In the genomic region with DNA sequence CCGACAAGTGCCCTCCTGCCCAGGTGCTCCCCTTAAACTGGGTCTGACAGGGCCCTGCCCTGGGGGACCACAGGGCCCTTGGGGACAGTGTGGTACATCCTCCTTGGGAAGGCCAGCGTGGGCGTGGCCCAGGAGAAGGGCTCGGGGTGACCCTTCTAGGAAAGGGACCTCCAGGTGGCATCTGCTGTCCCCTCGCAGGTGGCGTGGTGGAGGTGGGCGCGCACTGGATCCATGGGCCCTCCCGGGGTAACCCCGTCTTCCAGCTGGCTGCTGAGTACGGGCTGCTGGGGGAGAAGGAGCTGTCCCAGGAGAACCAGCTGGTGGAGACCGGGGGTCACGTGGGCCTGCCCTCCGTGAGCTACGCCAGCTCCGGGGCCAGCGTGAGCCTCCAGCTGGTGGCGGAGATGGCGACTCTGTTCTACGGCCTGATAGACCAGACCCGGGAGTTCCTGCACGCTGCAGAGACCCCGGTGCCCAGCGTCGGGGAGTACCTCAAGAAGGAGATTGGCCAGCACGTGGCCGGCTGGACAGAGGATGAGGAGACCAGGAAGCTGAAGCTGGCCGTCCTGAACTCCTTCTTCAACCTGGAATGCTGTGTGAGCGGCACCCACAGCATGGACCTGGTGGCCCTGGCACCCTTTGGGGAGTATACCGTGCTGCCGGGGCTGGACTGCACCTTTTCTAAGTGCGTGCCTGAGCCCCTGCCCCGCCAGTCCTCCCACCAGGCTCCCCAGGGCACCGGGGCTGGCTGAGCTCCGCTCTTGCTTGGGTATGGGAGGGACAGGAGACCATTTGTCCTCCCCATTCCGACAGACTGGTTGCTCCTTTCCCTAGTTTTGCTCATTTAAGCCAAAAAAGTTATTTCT, we compare ENCODE assay signal across 6 cellular contexts. TPM values are rescaled to one million over a fixed set of nuclear protein-coding genes. Genes with fewer than 3 reads are reported as not detected.
DNase-seq lines count a peak whose midpoint lies in the region; ATAC-seq, FAIRE-seq and TF ChIP-seq lines count a peak whose summit lies in the region.

No MANE protein-coding gene starts in this region.

- H3K4me3 ChIP-seq in K562, result peak overlapping the region; percentile 58

- no peak for TF ChIP-seq RAD21 in K562 (CRISPR knock-in tag; conservative IDR thresholded peaks at IDR 0.05 in 1 of 2, IDR thresholded peaks at IDR 0.05 in 1 of 2)

- no peak for FAIRE-seq in K562 (lab: Jason Lieb, UNC)

- no peaks in the 10 kb centered on the region for H3K9me3 ChIP-seq in K562 (replicated peaks; ENCODE audit: control insufficient read depth, insufficient read depth, low read depth, low read length)

- DNase-seq in K562 (ENCODE audit: extremely low read depth in 1 of 4, low spot score in 3 of 4) (no peak), natural killer cell (no peak), RKO (ENCODE audit: low spot score) (no peak)

- H3K36me3 Mint-ChIP-seq in natural killer cell, result no peaks in the 10 kb centered on the region

- H3K4me1 ChIP-seq in K562 (replicated peaks in 1 of 2; ENCODE audit: control insufficient read depth in 2 of 2, insufficient read depth in 2 of 2, low read length in 2 of 2), result peaks cover 3 to 37% of the 10 kb centered on the region in 2 experiments; a peak in 3 of 5 replicates

- H3K79me2 ChIP-seq in K562 (ENCODE audit: control insufficient read depth, insufficient read depth, low read length), result no peaks in the 10 kb centered on the region; the same call in 2 of the 3 replicates

- no peak for TF ChIP-seq POLR2A in K562 (conservative IDR thresholded peaks at IDR 0.05)

- H3K27me3 ChIP-seq in K562 (ENCODE audit: control insufficient read depth in 2 of 2, insufficient read depth in 2 of 2, low read length in 2 of 2), result no peaks in the 10 kb centered on the region

- no peak for TF ChIP-seq EP300 in K562 (IDR thresholded peaks at IDR 0.05; ENCODE audit: low read length)

- TF ChIP-seq CTCF in K562 (IDR thresholded peaks at IDR 0.05 in 2 of 3, conservative IDR thresholded peaks at IDR 0.05 in 1 of 3; ENCODE audit: insufficient read depth in 2 of 3, low read depth in 1 of 3, low read length in 3 of 3), result no peak
- no peak for TF ChIP-seq CTCF in natural killer cell (IDR thresholded peaks at IDR 0.05)

- WGBS in K562 (ENCODE audit: insufficient coverage, low coverage, missing lambda C conversion rate), result 97% methylated on average over 20 of the region's 36 CpGs

- H3K9ac ChIP-seq in K562 (ENCODE audit: insufficient read depth in 1 of 2, low read depth in 2 of 2, low read length in 2 of 2), result peak overlapping the region; percentile 20 to 91; a peak in 3 of 4 replicates

- POLR2A ChIA-PET in K562 (lab: Yijun Ruan, JAX), result interaction anchor here (0.7 kb wide), 1 partner anchor 446 kb away, joined by 4 read pairs; no protein-coding TSS in a partner anchor

- peaks cover 0 to 14% of the 10 kb centered on the region in 2 donors for H3K4me1 Mint-ChIP-seq in natural killer cell

- H4K20me1 ChIP-seq in K562 (replicated peaks; ENCODE audit: control insufficient read depth, insufficient read depth, low read length), result no peaks in the 10 kb centered on the region

- intact Hi-C loops in K562 (cut with micrococcal nuclease) (no loop called here), natural killer cell (cut with micrococcal nuclease) (no loop called here)

- H3K9me1 ChIP-seq in K562 (ENCODE audit: control insufficient read depth, insufficient read depth, low read length), result no peaks in the 10 kb centered on the region

- H2AFZ ChIP-seq in K562 (ENCODE audit: low read depth, low read length), result no peak overlapping the region

- no peak overlapping the region for H3K27ac ChIP-seq in K562 (ENCODE audit: extremely low read depth, low read depth, low read length)

- no peaks in the 10 kb centered on the region for H3K9me3 Mint-ChIP-seq in natural killer cell

- H3K4me3 Mint-ChIP-seq in natural killer cell, result peak overlapping the region; percentile 80

- H3K36me3 ChIP-seq in K562 (ENCODE audit: control insufficient read depth, insufficient read depth, low read length), result no peaks in the 10 kb centered on the region

- peak overlapping the region in 1 of 2 donors; percentile 72 for H3K27ac Mint-ChIP-seq in natural killer cell

- peak overlapping the region; percentile 46; the same call in 1 of the 2 replicates for H3K4me2 ChIP-seq in K562 (ENCODE audit: insufficient read depth, low read length)

- no TSS peak for BruUV-seq in K562 (replicated peaks; lab: Mats Ljungman, UMichigan)

- no peaks in the 10 kb centered on the region for H3K27me3 Mint-ChIP-seq in natural killer cell (ENCODE audit: low read depth in 2 of 2)

- ATAC-seq in GM18511 (IDR thresholded peaks at IDR 0.05; ENCODE audit: unreplicated experiment), result peak; percentile 12
- ATAC-seq in K562, result peak; percentile 9
- no peak for ATAC-seq in natural killer cell
- no peak for ATAC-seq in HG03432 (IDR thresholded peaks at IDR 0.05; ENCODE audit: unreplicated experiment)
- no peak for ATAC-seq in GM19035 (IDR thresholded peaks at IDR 0.05; ENCODE audit: unreplicated experiment)

- CTCF ChIA-PET in K562 (lab: Yijun Ruan, JAX; ENCODE audit: low intra/inter-chr PET ratio), result no interaction called here

- in situ Hi-C loops in K562 (cut with MboI), result no loop called here

RNA-seq across cellular contexts. Expression of a gene that starts 1.0 kb away (rescaled TPM):
- total RNA-seq in K562 (2011; cell fraction: chromatin; rRNA removed; ENCODE audit: low replicate concordance), result 4.2 and 13.2 TPM in 2 replicates
- total RNA-seq in K562 (2011; cell fraction: nucleolus; rRNA removed), result 10.2 and 10.9 TPM in 2 replicates
- total RNA-seq in K562 (2011; cell fraction: nucleoplasm; rRNA removed), result 7.6 and 9.1 TPM in 2 replicates
- total RNA-seq in K562 (2014; rRNA removed) (4.9 and 8.7 TPM in 2 replicates), K562 (2014; rRNA removed; fragmentation: Illumina TruSeq; extraction: Trizol) (1.1 and 1.6 TPM in 2 replicates), K562 (2015; rRNA removed; fragmentation: Illumina TruSeq; extraction: Trizol) (2.6 and 2.8 TPM in 2 replicates), K562 (2021) (6.0 and 6.4 TPM in 2 replicates), natural killer cell (1 to 10 TPM; 4.2 to 5.8 (median 5.5) TPM)
- polyA plus RNA-seq in K562 (2011; rRNA removed) (4.2 and 4.3 TPM in 2 replicates), K562 (2014; fragmentation: Illumina TruSeq; extraction: Trizol) (1.4 and 2.0 TPM in 2 replicates), K562 (2014; fragmentation: Nextera tagmentation; extraction: Ambion mirVana) (1 to 10 TPM in 1 of 2 experiments, under 1 TPM in 1; 0.80 to 1.7 TPM), K562 (2014; rRNA removed) (5.1 and 5.4 TPM in 2 replicates)
- polyA plus RNA-seq in K562 (2011; cell fraction: cytosol; rRNA removed), result 5.2 and 10.9 TPM in 2 replicates
- 7.7 and 12.4 TPM in 2 replicates for polyA plus RNA-seq in K562 (2011; cell fraction: nucleus; rRNA removed)
- polyA plus RNA-seq in K562 (2012), result 3.5 and 4.0 TPM in 2 replicates
- 1.0 and 1.4 TPM in 2 replicates for polyA minus RNA-seq in K562 (2011; rRNA and poly(A)+ RNA removed)
- 0.91 and 3.4 TPM in 2 replicates for polyA minus RNA-seq in K562 (2011; cell fraction: cytosol; rRNA and poly(A)+ RNA removed)
- polyA minus RNA-seq in K562 (2011; cell fraction: nucleus; rRNA and poly(A)+ RNA removed), result 3.9 and 4.3 TPM in 2 replicates

RNA-seq across cellular contexts. Expression of a gene that starts 6.9 kb away (rescaled TPM):
- total RNA-seq in K562 (2011; cell fraction: chromatin; rRNA removed; ENCODE audit: low replicate concordance), result 6.2 and 13.6 TPM in 2 replicates
- 10.1 and 14.7 TPM in 2 replicates for total RNA-seq in K562 (2011; cell fraction: nucleolus; rRNA removed)
- total RNA-seq in K562 (2011; cell fraction: nucleoplasm; rRNA removed), result 9.6 and 10.3 TPM in 2 replicates
- total RNA-seq in K562 (2014; rRNA removed) (69.5 and 74.3 TPM in 2 replicates), K562 (2014; rRNA removed; fragmentation: Illumina TruSeq; extraction: Trizol) (43.1 and 46.5 TPM in 2 replicates), K562 (2015; rRNA removed; fragmentation: Illumina TruSeq; extraction: Trizol) (48.4 and 49.3 TPM in 2 replicates), K562 (2021) (85.3 and 89.5 TPM in 2 replicates), natural killer cell (10 to 100 TPM; 17.7 to 21.3 (median 19.9) TPM)
- polyA plus RNA-seq in K562 (2011; rRNA removed) (16.6 and 23.5 TPM in 2 replicates), K562 (2014; fragmentation: Illumina TruSeq; extraction: Trizol) (67.1 and 68.1 TPM in 2 replicates), K562 (2014; fragmentation: Nextera tagmentation; extraction: Ambion mirVana) (100 to 1,000 TPM in 1 of 2 experiments, 10 to 100 TPM in 1; 98.8 to 100 TPM), K562 (2014; rRNA removed) (37.4 and 38.0 TPM in 2 replicates)
- 23.9 and 38.6 TPM in 2 replicates for polyA plus RNA-seq in K562 (2011; cell fraction: cytosol; rRNA removed)
- 31.1 and 34.4 TPM in 2 replicates for polyA plus RNA-seq in K562 (2011; cell fraction: nucleus; rRNA removed)
- polyA plus RNA-seq in K562 (2012), result 72.3 and 78.6 TPM in 2 replicates
- 12.8 and 14.4 TPM in 2 replicates for polyA minus RNA-seq in K562 (2011; rRNA and poly(A)+ RNA removed)
- polyA minus RNA-seq in K562 (2011; cell fraction: cytosol; rRNA and poly(A)+ RNA removed), result 29.2 and 40.4 TPM in 2 replicates
- 4.2 and 7.0 TPM in 2 replicates for polyA minus RNA-seq in K562 (2011; cell fraction: nucleus; rRNA and poly(A)+ RNA removed)

RNA-seq across cellular contexts. Expression of a gene that starts 13.9 kb away (rescaled TPM):
- total RNA-seq in K562 (2011; cell fraction: chromatin; rRNA removed; ENCODE audit: low replicate concordance), result 121 and 197 TPM in 2 replicates
- total RNA-seq in K562 (2011; cell fraction: nucleolus; rRNA removed), result 101 and 119 TPM in 2 replicates
- 85.3 and 89.5 TPM in 2 replicates for total RNA-seq in K562 (2011; cell fraction: nucleoplasm; rRNA removed)
- total RNA-seq in K562 (2014; rRNA removed) (11.6 and 16.9 TPM in 2 replicates), K562 (2014; rRNA removed; fragmentation: Illumina TruSeq; extraction: Trizol) (10.1 and 13.8 TPM in 2 replicates), K562 (2015; rRNA removed; fragmentation: Illumina TruSeq; extraction: Trizol) (13.8 and 15.4 TPM in 2 replicates), K562 (2021) (18.1 and 18.2 TPM in 2 replicates), natural killer cell (10 to 100 TPM; 64.3 to 76.3 (median 67.1) TPM)
- polyA plus RNA-seq in K562 (2011; rRNA removed) (24.1 and 27.1 TPM in 2 replicates), K562 (2014; fragmentation: Illumina TruSeq; extraction: Trizol) (19.5 and 22.1 TPM in 2 replicates), K562 (2014; fragmentation: Nextera tagmentation; extraction: Ambion mirVana) (1 to 10 TPM; 2.8 to 3.0 TPM), K562 (2014; rRNA removed) (23.0 and 28.2 TPM in 2 replicates)
- polyA plus RNA-seq in K562 (2011; cell fraction: cytosol; rRNA removed), result 17.9 and 25.1 TPM in 2 replicates
- 72.9 and 146 TPM in 2 replicates for polyA plus RNA-seq in K562 (2011; cell fraction: nucleus; rRNA removed)
- 16.4 and 17.9 TPM in 2 replicates for polyA plus RNA-seq in K562 (2012)
- polyA minus RNA-seq in K562 (2011; rRNA and poly(A)+ RNA removed), result 25.9 and 28.3 TPM in 2 replicates
- 16.2 and 17.5 TPM in 2 replicates for polyA minus RNA-seq in K562 (2011; cell fraction: cytosol; rRNA and poly(A)+ RNA removed)
- polyA minus RNA-seq in K562 (2011; cell fraction: nucleus; rRNA and poly(A)+ RNA removed), result 29.9 and 33.8 TPM in 2 replicates

RNA-seq across cellular contexts. Expression of a gene that starts 22.2 kb away (rescaled TPM):
- total RNA-seq in K562 (2011; cell fraction: chromatin; rRNA removed; ENCODE audit: low replicate concordance), result 10.6 and 28.4 TPM in 2 replicates
- 42.5 and 54.1 TPM in 2 replicates for total RNA-seq in K562 (2011; cell fraction: nucleolus; rRNA removed)
- 19.0 and 24.0 TPM in 2 replicates for total RNA-seq in K562 (2011; cell fraction: nucleoplasm; rRNA removed)
- total RNA-seq in K562 (2014; rRNA removed) (89.7 and 91.1 TPM in 2 replicates), K562 (2014; rRNA removed; fragmentation: Illumina TruSeq; extraction: Trizol) (8.6 and 14.0 TPM in 2 replicates), K562 (2015; rRNA removed; fragmentation: Illumina TruSeq; extraction: Trizol) (26.7 and 27.0 TPM in 2 replicates), K562 (2021) (47.8 and 61.2 TPM in 2 replicates), natural killer cell (1 to 10 TPM; 7.6 to 9.5 (median 7.9) TPM)
- polyA plus RNA-seq in K562 (2011; rRNA removed) (27.4 and 31.3 TPM in 2 replicates), K562 (2014; fragmentation: Illumina TruSeq; extraction: Trizol) (20.4 and 34.6 TPM in 2 replicates), K562 (2014; fragmentation: Nextera tagmentation; extraction: Ambion mirVana) (10 to 100 TPM in 1 of 2 experiments, 1 to 10 TPM in 1; 1.8 to 14.4 TPM), K562 (2014; rRNA removed) (96.1 and 108 TPM in 2 replicates)
- 39.9 and 94.4 TPM in 2 replicates for polyA plus RNA-seq in K562 (2011; cell fraction: cytosol; rRNA removed)
- 29.5 and 49.3 TPM in 2 replicates for polyA plus RNA-seq in K562 (2011; cell fraction: nucleus; rRNA removed)
- 22.3 and 26.8 TPM in 2 replicates for polyA plus RNA-seq in K562 (2012)
- 2.1 and 4.9 TPM in 2 replicates for polyA minus RNA-seq in K562 (2011; rRNA and poly(A)+ RNA removed)
- 7.0 and 9.8 TPM in 2 replicates for polyA minus RNA-seq in K562 (2011; cell fraction: cytosol; rRNA and poly(A)+ RNA removed)
- polyA minus RNA-seq in K562 (2011; cell fraction: nucleus; rRNA and poly(A)+ RNA removed), result 38.7 and 48.6 TPM in 2 replicates

RNA-seq across cellular contexts. Expression of a gene that starts 32.9 kb away (rescaled TPM):
- total RNA-seq in K562 (2011; cell fraction: chromatin; rRNA removed; ENCODE audit: low replicate concordance), result not detected in 2 replicates
- not detected in 2 replicates for total RNA-seq in K562 (2011; cell fraction: nucleolus; rRNA removed)
- not detected in 2 replicates for total RNA-seq in K562 (2011; cell fraction: nucleoplasm; rRNA removed)
- total RNA-seq in K562 (2014; rRNA removed), result not detected in 2 replicates
- total RNA-seq in K562 (2014; rRNA removed; fragmentation: Illumina TruSeq; extraction: Trizol), result not detected in 2 replicates
- total RNA-seq in K562 (2015; rRNA removed; fragmentation: Illumina TruSeq; extraction: Trizol), result not detected in 2 replicates
- total RNA-seq in K562 (2021), result not detected in 2 replicates
- polyA plus RNA-seq in K562 (2011; rRNA removed), result not detected in 2 replicates
- 0.07 TPM in 1 of 2 replicates, not detected in the other for polyA plus RNA-seq in K562 (2011; cell fraction: cytosol; rRNA removed)
- not detected in 2 replicates for polyA plus RNA-seq in K562 (2011; cell fraction: nucleus; rRNA removed)
- not detected in 2 replicates for polyA plus RNA-seq in K562 (2012)
- polyA plus RNA-seq in K562 (2014; fragmentation: Illumina TruSeq; extraction: Trizol), result not detected in 2 replicates
- not detected for polyA plus RNA-seq in K562 (2014; fragmentation: Nextera tagmentation; extraction: Ambion mirVana)
- 0.16 TPM in 1 of 2 replicates, not detected in the other for polyA plus RNA-seq in K562 (2014; rRNA removed)
- polyA minus RNA-seq in K562 (2011; rRNA and poly(A)+ RNA removed), result not detected in 2 replicates
- polyA minus RNA-seq in K562 (2011; cell fraction: cytosol; rRNA and poly(A)+ RNA removed), result not detected in 2 replicates
- not detected in 2 replicates for polyA minus RNA-seq in K562 (2011; cell fraction: nucleus; rRNA and poly(A)+ RNA removed)
- not detected for total RNA-seq in natural killer cell

Comparison
In these comparisons a context has a peak if more than half of its experiments do, and no peak if none do; other contexts are left out.
1. ATAC-seq: peak in GM18511 (single experiment) and K562 (single experiment); none in natural killer cell (0 of 3), HG03432 (single experiment) and GM19035 (single experiment).